ENCODE assay signal across 1 cellular context in the genomic region with DNA sequence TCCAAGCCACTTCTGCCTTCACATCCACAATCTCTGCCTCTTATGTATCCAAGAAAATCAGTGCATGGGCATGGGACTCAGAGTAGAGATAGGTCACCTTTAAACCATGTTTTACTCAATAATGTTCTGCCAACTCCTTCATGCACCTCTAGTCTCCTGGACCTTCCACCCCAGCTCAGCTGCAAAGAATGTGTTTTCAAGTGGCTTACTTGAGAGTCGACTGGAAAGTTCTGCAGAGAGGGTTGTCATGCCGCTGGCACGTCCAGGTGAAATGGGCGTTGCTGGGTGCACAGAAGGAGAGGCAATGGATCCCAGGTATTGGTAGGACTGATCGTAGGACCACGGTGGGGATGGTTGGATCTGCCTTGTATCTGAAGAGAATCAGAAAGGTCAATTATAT.
TF ChIP-seq lines count a peak whose summit lies in the region.

No MANE protein-coding gene starts in this region.

TF ChIP-seq in HepG2, 621 proteins besides CTCF, POLR2A, EP300 and RAD21:
- TF ChIP-seq, protein P1, sequence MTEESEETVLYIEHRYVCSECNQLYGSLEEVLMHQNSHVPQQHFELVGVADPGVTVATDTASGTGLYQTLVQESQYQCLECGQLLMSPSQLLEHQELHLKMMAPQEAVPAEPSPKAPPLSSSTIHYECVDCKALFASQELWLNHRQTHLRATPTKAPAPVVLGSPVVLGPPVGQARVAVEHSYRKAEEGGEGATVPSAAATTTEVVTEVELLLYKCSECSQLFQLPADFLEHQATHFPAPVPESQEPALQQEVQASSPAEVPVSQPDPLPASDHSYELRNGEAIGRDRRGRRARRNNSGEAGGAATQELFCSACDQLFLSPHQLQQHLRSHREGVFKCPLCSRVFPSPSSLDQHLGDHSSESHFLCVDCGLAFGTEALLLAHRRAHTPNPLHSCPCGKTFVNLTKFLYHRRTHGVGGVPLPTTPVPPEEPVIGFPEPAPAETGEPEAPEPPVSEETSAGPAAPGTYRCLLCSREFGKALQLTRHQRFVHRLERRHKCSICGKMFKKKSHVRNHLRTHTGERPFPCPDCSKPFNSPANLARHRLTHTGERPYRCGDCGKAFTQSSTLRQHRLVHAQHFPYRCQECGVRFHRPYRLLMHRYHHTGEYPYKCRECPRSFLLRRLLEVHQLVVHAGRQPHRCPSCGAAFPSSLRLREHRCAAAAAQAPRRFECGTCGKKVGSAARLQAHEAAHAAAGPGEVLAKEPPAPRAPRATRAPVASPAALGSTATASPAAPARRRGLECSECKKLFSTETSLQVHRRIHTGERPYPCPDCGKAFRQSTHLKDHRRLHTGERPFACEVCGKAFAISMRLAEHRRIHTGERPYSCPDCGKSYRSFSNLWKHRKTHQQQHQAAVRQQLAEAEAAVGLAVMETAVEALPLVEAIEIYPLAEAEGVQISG (CRISPR knock-in tag; IDR thresholded peaks at IDR 0.05), result no peak
- TF ChIP-seq HMGA1 (CRISPR knock-in tag; conservative IDR thresholded peaks at IDR 0.05) (no peak), HDAC6 (IDR thresholded peaks at IDR 0.05; ENCODE audit: low read depth, low read length) (no peak), ARID4A (CRISPR knock-in tag; IDR thresholded peaks at IDR 0.05; ENCODE audit: borderline replicate concordance) (no peak), ESRRA (CRISPR knock-in tag; IDR thresholded peaks at IDR 0.05; ENCODE audit: low read depth) (no peak), TSC22D2 (CRISPR knock-in tag; IDR thresholded peaks at IDR 0.05; ENCODE audit: borderline replicate concordance) (no peak), PATZ1 (CRISPR knock-in tag; IDR thresholded peaks at IDR 0.05) (no peak), ZMYM4 (CRISPR knock-in tag; IDR thresholded peaks at IDR 0.05) (no peak), HES4 (CRISPR knock-in tag; IDR thresholded peaks at IDR 0.05; ENCODE audit: borderline replicate concordance) (no peak), ZSCAN30 (CRISPR knock-in tag; IDR thresholded peaks at IDR 0.05) (no peak), ZC3H13 (CRISPR knock-in tag; IDR thresholded peaks at IDR 0.05) (no peak)
- TF ChIP-seq, protein P2, sequence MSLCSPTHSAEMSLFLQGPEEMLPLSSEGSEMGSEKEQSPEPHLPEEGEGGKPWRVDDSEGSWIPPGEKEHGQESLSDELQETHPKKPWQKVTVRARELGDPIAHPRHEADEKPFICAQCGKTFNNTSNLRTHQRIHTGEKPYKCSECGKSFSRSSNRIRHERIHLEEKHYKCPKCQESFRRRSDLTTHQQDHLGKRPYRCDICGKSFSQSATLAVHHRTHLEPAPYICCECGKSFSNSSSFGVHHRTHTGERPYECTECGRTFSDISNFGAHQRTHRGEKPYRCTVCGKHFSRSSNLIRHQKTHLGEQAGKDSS (CRISPR knock-in tag; IDR thresholded peaks at IDR 0.05; ENCODE audit: borderline replicate concordance, low read depth), result no peak
